In genomic region chr5:82448374-82448773, GRCh38 we compare ENCODE assay signal across 1 cellular context.
TF ChIP-seq lines count a peak whose summit lies in the region.

No MANE protein-coding gene starts in this region.

TF ChIP-seq in HepG2, 621 proteins besides CTCF, POLR2A, EP300 and RAD21 (continues in another document):
- TF ChIP-seq SKIL (CRISPR knock-in tag; IDR thresholded peaks at IDR 0.05; ENCODE audit: borderline replicate concordance) = no peak
- no peak for TF ChIP-seq TFDP1 (CRISPR knock-in tag; IDR thresholded peaks at IDR 0.05; ENCODE audit: borderline replicate concordance)
- no peak for TF ChIP-seq CREB3 (CRISPR knock-in tag; IDR thresholded peaks at IDR 0.05)
- TF ChIP-seq ZSCAN20 (CRISPR knock-in tag; IDR thresholded peaks at IDR 0.05; ENCODE audit: borderline replicate concordance) = no peak
- TF ChIP-seq FOXA1 (IDR thresholded peaks at IDR 0.05) = no peak
- TF ChIP-seq FOXA1 (CRISPR knock-in tag; IDR thresholded peaks at IDR 0.05) = peak; percentile 59; the same call in 1 of the 2 replicates
- no peak for TF ChIP-seq ZNF10 (CRISPR knock-in tag; IDR thresholded peaks at IDR 0.05; ENCODE audit: borderline replicate concordance, low read depth)
- TF ChIP-seq ASH2L (IDR thresholded peaks at IDR 0.05; ENCODE audit: insufficient read length, low read depth, low read length) = no peak
- TF ChIP-seq SP2 (CRISPR knock-in tag; IDR thresholded peaks at IDR 0.05) = no peak
- TF ChIP-seq FOXA3 (CRISPR knock-in tag; IDR thresholded peaks at IDR 0.05) = peak; percentile 69; the same call in 1 of the 2 replicates
- TF ChIP-seq ZNF101 (CRISPR knock-in tag; IDR thresholded peaks at IDR 0.05; ENCODE audit: borderline replicate concordance, low read depth) = no peak
- peak; percentile 65; the same call in 1 of the 2 replicates for TF ChIP-seq POGZ (CRISPR knock-in tag; IDR thresholded peaks at IDR 0.05)
- TF ChIP-seq MBD4 (IDR thresholded peaks at IDR 0.05; ENCODE audit: borderline replicate concordance, low read length) = no peak
- peak; percentile 62; the same call in 1 of the 2 replicates for TF ChIP-seq ZNF644 (CRISPR knock-in tag; IDR thresholded peaks at IDR 0.05; ENCODE audit: low read depth)
- peak; percentile 57 for TF ChIP-seq ZMYM4 (CRISPR knock-in tag; IDR thresholded peaks at IDR 0.05)
- TF ChIP-seq KLF6 (CRISPR knock-in tag; IDR thresholded peaks at IDR 0.05) = no peak
- no peak for TF ChIP-seq FOXP1 (IDR thresholded peaks at IDR 0.05)
- TF ChIP-seq FOXP1 (CRISPR knock-in tag; IDR thresholded peaks at IDR 0.05) = peak; percentile 53; the same call in 1 of the 2 replicates
- TF ChIP-seq RXRB (CRISPR knock-in tag; IDR thresholded peaks at IDR 0.05; ENCODE audit: borderline replicate concordance) = no peak
- no peak for TF ChIP-seq RFX3 (CRISPR knock-in tag; IDR thresholded peaks at IDR 0.05)
- TF ChIP-seq KLF11 (CRISPR knock-in tag; IDR thresholded peaks at IDR 0.05) = no peak
- TF ChIP-seq ZNF30 (CRISPR knock-in tag; IDR thresholded peaks at IDR 0.05) = no peak
- TF ChIP-seq ZNF740 (CRISPR knock-in tag; IDR thresholded peaks at IDR 0.05) = no peak
- TF ChIP-seq ZBTB14 (CRISPR knock-in tag; IDR thresholded peaks at IDR 0.05) = no peak
- TF ChIP-seq CENPBD1 (CRISPR knock-in tag; IDR thresholded peaks at IDR 0.05; ENCODE audit: borderline replicate concordance, low read depth) = no peak
- peak; percentile 43; the same call in 1 of the 2 replicates for TF ChIP-seq HDAC2 (CRISPR knock-in tag; IDR thresholded peaks at IDR 0.05)
- TF ChIP-seq USF2 (IDR thresholded peaks at IDR 0.05; ENCODE audit: low read depth, low read length) = no peak
- no peak for TF ChIP-seq USF2 (CRISPR knock-in tag; IDR thresholded peaks at IDR 0.05; ENCODE audit: borderline replicate concordance)
- no peak for TF ChIP-seq KAT2B (IDR thresholded peaks at IDR 0.05; ENCODE audit: borderline replicate concordance, low read depth, low read length)
- no peak for TF ChIP-seq PRDM4 (CRISPR knock-in tag; IDR thresholded peaks at IDR 0.05; ENCODE audit: borderline replicate concordance)
- TF ChIP-seq ZNF7 (CRISPR knock-in tag; IDR thresholded peaks at IDR 0.05) = no peak
- no peak for TF ChIP-seq ZNF274 (CRISPR knock-in tag; IDR thresholded peaks at IDR 0.05)
- TF ChIP-seq WIZ (CRISPR knock-in tag; IDR thresholded peaks at IDR 0.05) = no peak
- no peak for TF ChIP-seq ZNF780A (CRISPR knock-in tag; IDR thresholded peaks at IDR 0.05)
- TF ChIP-seq ZNF264 (CRISPR knock-in tag; IDR thresholded peaks at IDR 0.05) = no peak
- TF ChIP-seq CHCHD3 (CRISPR knock-in tag; IDR thresholded peaks at IDR 0.05) = no peak
- TF ChIP-seq CBX1 (IDR thresholded peaks at IDR 0.05; ENCODE audit: low read depth) = no peak
- TF ChIP-seq NPAS2 (CRISPR knock-in tag; IDR thresholded peaks at IDR 0.05; ENCODE audit: borderline replicate concordance) = no peak
- TF ChIP-seq HES4 (CRISPR knock-in tag; IDR thresholded peaks at IDR 0.05; ENCODE audit: borderline replicate concordance) = no peak
- TF ChIP-seq FOXM1 (CRISPR knock-in tag; IDR thresholded peaks at IDR 0.05) = no peak
- TF ChIP-seq HNF4A (CRISPR knock-in tag; IDR thresholded peaks at IDR 0.05) = peak; percentile 82
- TF ChIP-seq ZNF574 (CRISPR knock-in tag; IDR thresholded peaks at IDR 0.05) = no peak
- TF ChIP-seq PRMT3 (CRISPR knock-in tag; IDR thresholded peaks at IDR 0.05; ENCODE audit: borderline replicate concordance, low read depth) = no peak
- TF ChIP-seq ZNF552 (CRISPR knock-in tag; IDR thresholded peaks at IDR 0.05; ENCODE audit: borderline replicate concordance) = no peak
- TF ChIP-seq EHMT2 (IDR thresholded peaks at IDR 0.05; ENCODE audit: borderline replicate concordance, low read depth, low read length) = no peak
- no peak for TF ChIP-seq HIC2 (CRISPR knock-in tag; IDR thresholded peaks at IDR 0.05; ENCODE audit: low read depth)
- no peak for TF ChIP-seq ZNF691 (CRISPR knock-in tag; IDR thresholded peaks at IDR 0.05; ENCODE audit: borderline replicate concordance, low read depth)
